Comparison of ENCODE assay signal across 1 cellular context in the genomic region with DNA sequence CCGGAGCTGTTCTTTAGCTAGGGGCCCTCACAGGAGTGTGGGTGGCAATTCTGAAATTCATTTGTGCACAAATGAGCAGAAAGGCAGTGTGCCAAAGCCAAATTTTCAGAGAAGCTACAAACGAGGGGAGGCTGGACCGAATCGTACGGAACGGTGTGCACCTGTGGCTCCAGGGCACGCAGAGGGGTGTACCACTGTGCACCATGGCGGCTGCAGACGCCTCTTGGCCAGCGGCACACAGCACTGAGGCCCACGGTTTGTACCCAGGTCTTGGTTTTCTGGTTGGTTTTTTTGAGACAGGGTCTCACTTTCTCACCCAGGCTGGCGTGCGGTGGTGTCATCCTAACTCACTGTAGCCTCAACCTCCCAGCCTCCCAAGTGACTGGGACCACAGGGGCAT.
A peak's percentile ranks its signal among the peaks of the same experiment; 100 is the strongest.
TF ChIP-seq lines count a peak whose summit lies in the region.

No MANE protein-coding gene starts in this region.

TF ChIP-seq in K562, 482 proteins besides CTCF, POLR2A, EP300 and RAD21:
- TF ChIP-seq CUX1 (CRISPR knock-in tag; IDR thresholded peaks at IDR 0.05) = no peak
- peak; percentile 42; the same call in 1 of the 2 replicates for TF ChIP-seq POLR2G (IDR thresholded peaks at IDR 0.05; ENCODE audit: low read depth, low read length)
- no peak for TF ChIP-seq ZNF764 (CRISPR knock-in tag; IDR thresholded peaks at IDR 0.05; ENCODE audit: low read depth)
- TF ChIP-seq ZNF239 (CRISPR knock-in tag; IDR thresholded peaks at IDR 0.05) = no peak
- no peak for TF ChIP-seq CXXC5 (CRISPR knock-in tag; IDR thresholded peaks at IDR 0.05)
- no peak for TF ChIP-seq XRCC3 (IDR thresholded peaks at IDR 0.05)
- no peak for TF ChIP-seq SRSF7 (optimal IDR thresholded peaks at IDR 0.05; ENCODE audit: low read depth, low read length)
TF ChIP-seq in K562: peak in this region for 1.
